Comparison of ENCODE assay signal across 2 cellular contexts in genomic region chr1:35585805-35586204, GRCh38. TPM values are rescaled to one million over a fixed set of nuclear protein-coding genes. Genes with fewer than 3 reads are reported as not detected.
"Had no signal": no experiment of that assay in that cellular context is flagged by ENCODE, and none has a peak within 500 bp of the region (broad histone marks: within the 10 kb centered on the region; RNA-seq: fewer than 3 reads in every experiment).

No MANE protein-coding gene starts in this region.

RNA-seq across cellular contexts. Expression of gene TFAP2E, which starts 12.7 kb away (rescaled TPM):
- total RNA-seq: GM23248, H4 had no signal
